In genomic region chrX:44572340-44572938, GRCh38 we compare ENCODE assay signal across 18 cellular contexts. TPM values are rescaled to one million over a fixed set of nuclear protein-coding genes. Genes with fewer than 3 reads are reported as not detected.
DNase-seq lines count a peak whose midpoint lies in the region; ATAC-seq and TF ChIP-seq lines count a peak whose summit lies in the region.
"Had no signal": no experiment of that assay in that cellular context is flagged by ENCODE, and none has a peak within 500 bp of the region (broad histone marks: within the 10 kb centered on the region; RNA-seq: fewer than 3 reads in every experiment).

No MANE protein-coding gene starts in this region.

- no peaks in the 10 kb centered on the region for H3K4me1 ChIP-seq in HEK293 (ENCODE audit: control insufficient read depth, insufficient read depth, low read length)
- no peaks in the 10 kb centered on the region for H3K4me1 ChIP-seq in hepatocyte (ENCODE audit: insufficient read depth)
- H3K4me1 ChIP-seq: Caco-2 had no signal

- H3K9me3 Mint-ChIP-seq in activated naive CD8-positive, alpha-beta T cell treated with anti-CD3 and anti-CD28 coated beads, Interleukin-2, amount 50 U/mL, for 24 hours: peaks cover 7% of the 10 kb centered on the region

- no peaks in the 10 kb centered on the region for H4K20me1 ChIP-seq in hepatocyte (ENCODE audit: insufficient read depth, poor library complexity, severe bottlenecking)

- WGBS in hepatocyte (ENCODE audit: low lambda C conversion rate, missing lambda C conversion rate): 71% methylated on average over 4 of the region's 4 CpGs

- no peak overlapping the region for H3K4me3 Mint-ChIP-seq in activated naive CD8-positive, alpha-beta T cell treated with anti-CD3 and anti-CD28 coated beads, Interleukin-2, amount 50 U/mL, for 24 hours
- H3K4me3 Mint-ChIP-seq: CD4-positive, CD25-positive, alpha-beta regulatory T cell; CD8-positive, alpha-beta T cell; GM23338; H9 had no signal

- H3K27ac ChIP-seq in C4-2B (peak overlapping the region; percentile 80), HEK293 (ENCODE audit: extremely low read depth, low read depth, low read length) (no peak overlapping the region), hepatocyte (peak overlapping the region; percentile 25)

- H3K9me3 ChIP-seq in HEK293 (ENCODE audit: control insufficient read depth, insufficient read depth, low read depth, low read length) (no peaks in the 10 kb centered on the region; the same call in 1 of the 2 replicates), hepatocyte (ENCODE audit: low read depth) (no peaks in the 10 kb centered on the region)
- H3K9me3 ChIP-seq: Caco-2 had no signal

- no peak overlapping the region for H3K4me2 ChIP-seq in hepatocyte
- H3K4me2 ChIP-seq: GM23338 had no signal

- no peak overlapping the region for H2AFZ ChIP-seq in hepatocyte
- H2AFZ ChIP-seq: GM23338 had no signal

- H3K4me3 ChIP-seq in HEK293 (ENCODE audit: low read depth, low read length) (no peak overlapping the region), hepatocyte (no peak overlapping the region)
- H3K4me3 ChIP-seq: GM23338 had no signal

- no peak overlapping the region for H3K27ac Mint-ChIP-seq in activated naive CD8-positive, alpha-beta T cell treated with anti-CD3 and anti-CD28 coated beads, Interleukin-2, amount 50 U/mL, for 24 hours
- H3K27ac Mint-ChIP-seq: CD4-positive, CD25-positive, alpha-beta regulatory T cell; CD8-positive, alpha-beta T cell; GM23338; H9 had no signal

- CTCF ChIA-PET in HEK293 (lab: Yijun Ruan, JAX): no interaction called here

- no peaks in the 10 kb centered on the region for H3K9me2 ChIP-seq in hepatocyte (replicated peaks; ENCODE audit: insufficient read depth)

- no peaks in the 10 kb centered on the region for H3K79me2 ChIP-seq in hepatocyte

- TF ChIP-seq CTCF in C4-2B (conservative IDR thresholded peaks at IDR 0.05) (no peak), HEK293 (tag by site-specific recombination; IDR thresholded peaks at IDR 0.05) (no peak), hepatocyte (IDR thresholded peaks at IDR 0.05; ENCODE audit: poor library complexity) (no peak)

- no peaks in the 10 kb centered on the region for H3K4me1 Mint-ChIP-seq in activated naive CD8-positive, alpha-beta T cell treated with anti-CD3 and anti-CD28 coated beads, Interleukin-2, amount 50 U/mL, for 24 hours
- H3K4me1 Mint-ChIP-seq: CD4-positive, CD25-positive, alpha-beta regulatory T cell; GM23338; H9 had no signal

- no peaks in the 10 kb centered on the region for H3K27me3 Mint-ChIP-seq in activated naive CD8-positive, alpha-beta T cell treated with anti-CD3 and anti-CD28 coated beads, Interleukin-2, amount 50 U/mL, for 24 hours
- H3K27me3 Mint-ChIP-seq: CD4-positive, CD25-positive, alpha-beta regulatory T cell had no signal

- H3K36me3 ChIP-seq in HEK293 (ENCODE audit: control insufficient read depth in 2 of 2, insufficient read depth in 1 of 2, low read length in 2 of 2) (no peaks in the 10 kb centered on the region), hepatocyte (replicated peaks; ENCODE audit: insufficient read depth, low read depth) (no peaks in the 10 kb centered on the region)

- no peak for ATAC-seq in activated naive CD8-positive, alpha-beta T cell treated with anti-CD3 and anti-CD28 coated beads, Interleukin-2, amount 50 U/mL, for 24 hours
- ATAC-seq: CD8-positive, alpha-beta T cell; GM23338 had no signal

- peaks cover 6% of the 10 kb centered on the region for H3K36me3 Mint-ChIP-seq in activated naive CD8-positive, alpha-beta T cell treated with anti-CD3 and anti-CD28 coated beads, Interleukin-2, amount 50 U/mL, for 24 hours (ENCODE audit: low read depth)

- DNase-seq in hepatocyte (ENCODE audit: low spot score) (peak; percentile 11), kidney tubule cell (ENCODE audit: low spot score) (no peak), activated gamma-delta T cell treated with Interleukin-2 at 50 U/mL for 16 hours (no peak), SKM-1 (lab: John Stamatoyannopoulos, UW; ENCODE audit: unreplicated experiment) (no peak)
- no peak for DNase-seq in activated naive CD8-positive, alpha-beta T cell treated with anti-CD3 and anti-CD28 coated beads, Interleukin-2, amount 50 U/mL, for 24 hours
- DNase-seq: 8988T; C1 segment of cervical spinal cord; Caco-2; CD4-positive, CD25-positive, alpha-beta regulatory T cell; CD8-positive, alpha-beta T cell; DMS 273 treated with DMSO at 0.1 percent for 48 hours; DMS79; EL; GDM1; H9 had no signal

- H3K27me3 ChIP-seq in hepatocyte: no peaks in the 10 kb centered on the region

- POLR2A ChIA-PET in HEK293 (lab: Yijun Ruan, JAX): no interaction called here

TF ChIP-seq in HEK293, 187 proteins besides CTCF, POLR2A, EP300 and RAD21:
- TF ChIP-seq KLF7 (tag by site-specific recombination; IDR thresholded peaks at IDR 0.05; ENCODE audit: borderline replicate concordance) (no peak), ZBTB21 (tag by site-specific recombination; IDR thresholded peaks at IDR 0.05) (no peak), ZNF350 (tag by site-specific recombination; IDR thresholded peaks at IDR 0.05) (no peak), ZFP41 (tag by site-specific recombination; IDR thresholded peaks at IDR 0.05; ENCODE audit: borderline replicate concordance) (no peak), ZNF280D (tag by site-specific recombination; IDR thresholded peaks at IDR 0.05) (no peak), ZNF266 (tag by site-specific recombination; IDR thresholded peaks at IDR 0.05; ENCODE audit: low read depth) (no peak), SETDB1 (IDR thresholded peaks at IDR 0.05; ENCODE audit: insufficient read length, low read length) (peak; percentile 95), ZNF366 (tag by site-specific recombination; conservative IDR thresholded peaks at IDR 0.05) (no peak), ZNF776 (tag by site-specific recombination; IDR thresholded peaks at IDR 0.05; ENCODE audit: borderline replicate concordance) (no peak), ZSCAN23 (tag by site-specific recombination; IDR thresholded peaks at IDR 0.05) (no peak), ZBTB26 (tag by site-specific recombination; optimal IDR thresholded peaks at IDR 0.05) (no peak), KLF9 (tag by site-specific recombination; IDR thresholded peaks at IDR 0.05; ENCODE audit: low read depth) (no peak), ZNF214 (tag by site-specific recombination; IDR thresholded peaks at IDR 0.05; ENCODE audit: borderline replicate concordance) (no peak), ZNF561 (tag by site-specific recombination; IDR thresholded peaks at IDR 0.05; ENCODE audit: borderline replicate concordance) (0 out of 2 replicates have a peak, but pooled peaks have one; percentile 42), ZSCAN18 (tag by site-specific recombination; IDR thresholded peaks at IDR 0.05) (no peak), ZNF394 (tag by site-specific recombination; IDR thresholded peaks at IDR 0.05; ENCODE audit: borderline replicate concordance) (no peak), TRIM28 (IDR thresholded peaks at IDR 0.05; ENCODE audit: borderline replicate concordance, low read length) (peak; percentile 68; the same call in 1 of the 2 replicates)
TF ChIP-seq in HEK293: peak in this region for 3.

RNA-seq across cellular contexts. Expression of gene FUNDC1, which starts 29.8 kb away (rescaled TPM):
- 29.0 and 36.1 TPM in 2 replicates for total RNA-seq in hepatocyte
- polyA plus RNA-seq in hepatocyte: 27.8 and 33.8 TPM in 2 replicates
